In genomic region chr5:141528401-141528984, GRCh38 we compare ENCODE assay signal across 10 cellular contexts. TPM values are rescaled to one million over a fixed set of nuclear protein-coding genes. Genes with fewer than 3 reads are reported as not detected.
DNase-seq lines count a peak whose midpoint lies in the region; ATAC-seq and TF ChIP-seq lines count a peak whose summit lies in the region.
"Had no signal": no experiment of that assay in that cellular context is flagged by ENCODE, and none has a peak within 500 bp of the region (broad histone marks: within the 10 kb centered on the region; RNA-seq: fewer than 3 reads in every experiment).

No MANE protein-coding gene starts in this region.

- H3K9me3 Mint-ChIP-seq in Calu3 (ENCODE audit: low read depth, unreplicated experiment) = no peaks in the 10 kb centered on the region
- H3K9me3 Mint-ChIP-seq: T-cell had no signal

- WGBS in sigmoid colon, 2 donors = 81 to 92% methylated on average over 10 of the region's 10 CpGs

- no peak overlapping the region for H3K4me3 Mint-ChIP-seq in Calu3 (ENCODE audit: low read depth, unreplicated experiment)
- H3K4me3 Mint-ChIP-seq: T-cell had no signal

- peaks cover 25% of the 10 kb centered on the region for H3K4me1 Mint-ChIP-seq in Calu3 (ENCODE audit: low read depth, unreplicated experiment)

- no peaks in the 10 kb centered on the region for H3K27me3 Mint-ChIP-seq in Calu3 (ENCODE audit: unreplicated experiment)
- H3K27me3 Mint-ChIP-seq: T-cell had no signal

- BruUV-seq in Calu3 (replicated peaks; lab: Mats Ljungman, UMichigan) = TSS peak; percentile 47

- TF ChIP-seq CTCF in Calu3 (IDR thresholded peaks at IDR 0.05; ENCODE audit: unreplicated experiment) (no peak), left ventricle myocardium inferior (IDR thresholded peaks at IDR 0.05; ENCODE audit: borderline replicate concordance) (no peak), sigmoid colon (IDR thresholded peaks at IDR 0.05) (no peak)

- H3K36me3 Mint-ChIP-seq in Calu3 (ENCODE audit: insufficient read depth, unreplicated experiment) = peaks cover 38% of the 10 kb centered on the region

- no peak for TF ChIP-seq POLR2A in sigmoid colon (IDR thresholded peaks at IDR 0.05)

- H3K9me3 ChIP-seq in left ventricle myocardium inferior (replicated peaks) (no peaks in the 10 kb centered on the region), sigmoid colon (no peaks in the 10 kb centered on the region)

- H3K27ac Mint-ChIP-seq in Calu3 (ENCODE audit: unreplicated experiment) = no peak overlapping the region

- CTCF ChIA-PET in Calu3 (lab: Charles Lee) = interaction anchor here (0.7 kb wide), 1 partner anchor 53 kb away, joined by 3 read pairs; the partner anchor contains the start of gene PCDHGC3

- peaks cover 30% of the 10 kb centered on the region for H3K36me3 ChIP-seq in left ventricle myocardium inferior
- peaks cover 0 to 35% (median 0%) of the 10 kb centered on the region in 4 donors for H3K36me3 ChIP-seq in sigmoid colon

- ATAC-seq in HG03095 (IDR thresholded peaks at IDR 0.05; ENCODE audit: unreplicated experiment) = no peak
- ATAC-seq: T-cell had no signal

- no peak overlapping the region for H3K4me3 ChIP-seq in left ventricle myocardium inferior
- H3K4me3 ChIP-seq in sigmoid colon = no peak overlapping the region

- TF ChIP-seq EP300 in sigmoid colon (IDR thresholded peaks at IDR 0.05) = no peak

- H3K27ac ChIP-seq in left ventricle myocardium inferior (replicated peaks) = peak overlapping the region; percentile 87
- peak overlapping the region; percentile 60 to 84 (median 66) for H3K27ac ChIP-seq in sigmoid colon

- intact Hi-C loops in Calu3 (cut with micrococcal nuclease; ENCODE audit: unreplicated experiment) (loop anchor here (10.0 kb wide), 1 partner anchor 524 kb away; no protein-coding TSS in a partner anchor), left ventricle myocardium inferior (cut with micrococcal nuclease) (loop anchor here (10.0 kb wide), 1 partner anchor 94 kb away; the partner anchor contains the start of gene PCDHGA12), sigmoid colon (cut with DNase I) (loop anchor here (5.0 kb wide), 1 partner anchor 121 kb away; the partner anchor contains the start of gene PCDHGB6)

- H3K27me3 ChIP-seq in left ventricle myocardium inferior (ENCODE audit: low read depth) (no peaks in the 10 kb centered on the region), sigmoid colon (no peaks in the 10 kb centered on the region)

- DNase-seq in Calu3 = no peak
- DNase-seq in amniotic epithelial cell (ENCODE audit: low read depth) = peak; percentile 46
- DNase-seq in left ventricle myocardium inferior = peak; percentile 59
- peak; percentile 70 for DNase-seq in sigmoid colon
- DNase-seq in NCI-H345 treated with DMSO at 0.1 percent for 48 hours (lab: John Stamatoyannopoulos, UW; ENCODE audit: unreplicated experiment) = no peak
- no peak for DNase-seq in NCI-H1930 (lab: John Stamatoyannopoulos, UW)
- DNase-seq in LoVo (ENCODE audit: low spot score) = no peak
- DNase-seq: NCI-H187, T-cell had no signal

- H3K4me1 ChIP-seq in left ventricle myocardium inferior = peaks cover 58% of the 10 kb centered on the region
- peaks cover 0 to 45% (median 29%) of the 10 kb centered on the region in 4 donors for H3K4me1 ChIP-seq in sigmoid colon

RNA-seq across cellular contexts. Expression of gene PCDHGC5, which starts 39.6 kb away (rescaled TPM):
- total RNA-seq in Calu3 (2022) (1.5 and 2.1 TPM in 2 replicates), left ventricle myocardium inferior (2.9 TPM), sigmoid colon (1 to 10 TPM; 1.1 to 5.6 (median 3.6) TPM)
- polyA plus RNA-seq in sigmoid colon = under 1 TPM in 2 of 3 donors, not detected in 1; 0.26 to 0.60 TPM
- total RNA-seq: T-cell had no signal

RNA-seq across cellular contexts. Expression of gene PCDHGC4, which starts 43.7 kb away (rescaled TPM):
- total RNA-seq in Calu3 (2022) (1.2 and 2.2 TPM in 2 replicates), left ventricle myocardium inferior (1.8 TPM), sigmoid colon (1 to 10 TPM; 2.5 to 8.6 (median 5.2) TPM)
- polyA plus RNA-seq in sigmoid colon = under 1 TPM in 1 of 3 donors, not detected in 2; 0.47 TPM

RNA-seq across cellular contexts. Expression of gene PCDHGC3, which starts 52.7 kb away (rescaled TPM):
- 49.4 and 73.0 TPM in 2 replicates for total RNA-seq in Calu3 (2022)
- 15.6 TPM for total RNA-seq in left ventricle myocardium inferior
- 10 to 100 TPM; 31.4 to 47.8 (median 39.4) TPM for total RNA-seq in sigmoid colon
- 10 to 100 TPM in 2 of 3 donors, 1 to 10 TPM in 1; 5.1 to 24.1 (median 23.4) TPM for polyA plus RNA-seq in sigmoid colon

Comparison
In these comparisons a context has a peak if more than half of its experiments do, and no peak if none do; other contexts are left out.
1. DNase-seq: peak in amniotic epithelial cell (single experiment), left ventricle myocardium inferior (single experiment) and sigmoid colon (single experiment); none in Calu3 (single experiment), NCI-H345 treated with DMSO at 0.1 percent for 48 hours (single experiment), NCI-H1930 (0 of 2) and LoVo (single experiment).